ENCODE assay signal across 8 cellular contexts in the genomic region with DNA sequence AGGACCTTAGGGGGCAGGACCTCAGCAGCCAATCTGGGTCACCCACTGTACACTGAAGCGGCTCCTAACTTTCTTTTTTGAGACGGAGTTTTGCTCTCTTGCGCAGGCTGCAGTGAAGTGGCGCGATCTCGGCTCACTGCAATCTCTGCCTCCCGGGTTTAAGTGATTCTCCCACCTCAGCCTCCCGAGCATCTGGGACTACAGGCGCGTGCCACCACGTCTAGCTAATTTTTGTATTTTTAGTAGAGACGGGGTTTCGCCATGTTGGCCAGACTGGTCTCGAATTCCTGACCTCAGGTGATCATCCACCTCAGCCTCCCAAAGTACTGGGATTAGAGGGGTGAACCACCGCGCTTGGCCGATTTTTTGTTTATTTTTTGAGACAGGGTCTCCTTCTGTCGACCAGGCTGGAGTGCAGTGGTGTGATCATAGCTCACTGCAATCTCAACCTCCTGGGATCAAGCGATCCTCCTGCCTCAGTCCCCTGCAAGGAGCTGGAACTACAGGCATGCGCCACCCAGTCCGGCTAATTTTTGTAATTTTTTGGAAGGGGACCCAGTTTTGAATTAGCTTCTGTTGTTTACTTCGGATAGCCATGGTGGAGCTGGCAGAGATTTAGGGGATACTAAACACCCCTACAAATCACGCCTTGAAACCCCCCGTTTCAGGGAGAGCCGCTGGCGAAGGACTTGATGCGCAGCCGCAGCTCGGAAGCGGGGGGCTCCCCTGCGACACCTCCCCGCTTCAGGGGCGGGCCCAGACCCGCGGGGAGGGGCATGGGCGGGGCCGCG. TPM values are rescaled to one million over a fixed set of nuclear protein-coding genes. Genes with fewer than 3 reads are reported as not detected.
DNase-seq lines count a peak whose midpoint lies in the region; ATAC-seq, FAIRE-seq and TF ChIP-seq lines count a peak whose summit lies in the region.

No MANE protein-coding gene starts in this region.

- CTCF ChIA-PET in A673 (lab: Charles Lee), result interaction anchor here (1.1 to 1.6 kb wide), 2 partner anchors 18 to 157 kb away, joined by 3 to 5 read pairs; no protein-coding TSS in a partner anchor

- TF ChIP-seq CTCF in A673 (conservative IDR thresholded peaks at IDR 0.05; ENCODE audit: low read depth, low read length) (no peak), HL-60 (IDR thresholded peaks at IDR 0.05; ENCODE audit: insufficient read depth, low read length) (no peak), bronchial epithelial cell (IDR thresholded peaks at IDR 0.05; ENCODE audit: insufficient read depth, low read length, severe bottlenecking) (no peak), mesothelial cell of epicardium (IDR thresholded peaks at IDR 0.05; ENCODE audit: unreplicated experiment) (no peak)

- no peak for ATAC-seq in HG02678 (IDR thresholded peaks at IDR 0.05; ENCODE audit: unreplicated experiment)

- intact Hi-C loops in A673 (cut with micrococcal nuclease; ENCODE audit: unreplicated experiment), result loop anchor here (2.0 kb wide), 1 partner anchor 73 kb away; the partner anchor contains the start of gene ARID3B

- H3K27me3 Mint-ChIP-seq in mesothelial cell of epicardium (ENCODE audit: low read depth), result no peaks in the 10 kb centered on the region

- POLR2A ChIA-PET in A673 (lab: Charles Lee; ENCODE audit: low non-redundant PET), result no interaction called here

- H3K27ac Mint-ChIP-seq in mesothelial cell of epicardium, result peak overlapping the region; percentile 78

- BruUV-seq in A673 (replicated peaks; lab: Mats Ljungman, UMichigan), result no TSS peak

- peak overlapping the region; percentile 69 for H3K4me3 ChIP-seq in A673 (ENCODE audit: low read depth, low read length, poor library complexity, severe bottlenecking)
- peak overlapping the region; percentile 84 for H3K4me3 ChIP-seq in HL-60 (replicated peaks; ENCODE audit: insufficient read depth, low read length)
- H3K4me3 ChIP-seq in bronchial epithelial cell (ENCODE audit: low read depth, low read length), result peak overlapping the region; percentile 99

- H3K36me3 ChIP-seq in A673 (ENCODE audit: insufficient read depth, low read length, poor library complexity, severe bottlenecking) (no peaks in the 10 kb centered on the region), bronchial epithelial cell (ENCODE audit: control insufficient read depth, insufficient read depth, low read length) (peaks cover 4% of the 10 kb centered on the region)

- H3K4me3 Mint-ChIP-seq in mesothelial cell of epicardium, result peak overlapping the region; percentile 90

- no peaks in the 10 kb centered on the region for H3K9me3 Mint-ChIP-seq in mesothelial cell of epicardium

- H3K27ac ChIP-seq in A673 (ENCODE audit: low read depth, low read length, poor library complexity, severe bottlenecking), result peak overlapping the region; percentile 97
- no peak overlapping the region for H3K27ac ChIP-seq in HL-60 (replicated peaks)

- no peak for DNase-seq in A673 (ENCODE audit: low spot score)
- DNase-seq in HL-60 (ENCODE audit: low read depth in 1 of 2, low spot score in 1 of 2), result no peak
- DNase-seq in bronchial epithelial cell (ENCODE audit: low read depth), result no peak
- no peak for DNase-seq in mesothelial cell of epicardium (ENCODE audit: low spot score in 2 of 2, unreplicated experiment in 2 of 2)
- no peak for DNase-seq in stimulated activated naive CD4-positive, alpha-beta T cell treated with Interleukin-2 at 50 U/mL for 16 hours (lab: John Stamatoyannopoulos, UW)
- DNase-seq in DMS114 treated with DMSO at 0.1 percent for 48 hours (lab: John Stamatoyannopoulos, UW; ENCODE audit: unreplicated experiment), result no peak
- no peak for DNase-seq in NCI-H1048 (lab: John Stamatoyannopoulos, UW)

- no peak for FAIRE-seq in bronchial epithelial cell (lab: Jason Lieb, UNC)

- H3K36me3 Mint-ChIP-seq in mesothelial cell of epicardium, result no peaks in the 10 kb centered on the region

- H3K27me3 ChIP-seq in A673 (replicated peaks; ENCODE audit: insufficient read depth, low read depth, low read length, poor library complexity), result no peaks in the 10 kb centered on the region
- H3K27me3 ChIP-seq in HL-60 (ENCODE audit: insufficient read depth, poor library complexity, severe bottlenecking), result no peaks in the 10 kb centered on the region
- no peaks in the 10 kb centered on the region for H3K27me3 ChIP-seq in bronchial epithelial cell (ENCODE audit: control insufficient read depth, insufficient read depth, low read length)

- H3K9me3 ChIP-seq in A673 (ENCODE audit: low read depth, low read length, poor library complexity, severe bottlenecking), result no peaks in the 10 kb centered on the region

- peaks cover 13% of the 10 kb centered on the region for H3K4me1 ChIP-seq in A673 (ENCODE audit: insufficient read depth, low read length, poor library complexity, severe bottlenecking)

- peaks cover 18% of the 10 kb centered on the region for H3K4me1 Mint-ChIP-seq in mesothelial cell of epicardium

RNA-seq across cellular contexts. Expression of gene CLK3, which starts 1.5 kb away (rescaled TPM):
- total RNA-seq in A673 (2021) (66.8 and 75.5 TPM in 2 replicates), bronchial epithelial cell (66.3 and 115 TPM in 2 replicates), mesothelial cell of epicardium (80.1 to 83.0 TPM (median 80.9 TPM) in 3 replicates)
